Comparison of ENCODE assay signal across 15 cellular contexts in genomic region chr22:50684986-50685385, GRCh38. TPM values are rescaled to one million over a fixed set of nuclear protein-coding genes. Genes with fewer than 3 reads are reported as not detected.
DNase-seq lines count a peak whose midpoint lies in the region; ATAC-seq and TF ChIP-seq lines count a peak whose summit lies in the region.
"Had no signal": no experiment of that assay in that cellular context is flagged by ENCODE, and none has a peak within 500 bp of the region (broad histone marks: within the 10 kb centered on the region; RNA-seq: fewer than 3 reads in every experiment).

No MANE protein-coding gene starts in this region.

- H3K79me2 ChIP-seq in hepatocyte = no peaks in the 10 kb centered on the region

- H4K20me1 ChIP-seq in hepatocyte (ENCODE audit: insufficient read depth, poor library complexity, severe bottlenecking) = no peaks in the 10 kb centered on the region

- 74% methylated on average over 10 of the region's 10 CpGs for WGBS in hepatocyte (ENCODE audit: low lambda C conversion rate, missing lambda C conversion rate)

- no peaks in the 10 kb centered on the region for H3K36me3 ChIP-seq in hepatocyte (replicated peaks; ENCODE audit: insufficient read depth, low read depth)
- H3K36me3 ChIP-seq in upper lobe of right lung = no peaks in the 10 kb centered on the region
- H3K36me3 ChIP-seq: sigmoid colon, SJSA1 had no signal

- TF ChIP-seq CTCF in hepatocyte (IDR thresholded peaks at IDR 0.05; ENCODE audit: poor library complexity) (no peak), upper lobe of right lung (IDR thresholded peaks at IDR 0.05) (no peak)

- H3K4me1 ChIP-seq in hepatocyte (ENCODE audit: insufficient read depth) (no peaks in the 10 kb centered on the region), upper lobe of right lung (peaks cover 5% of the 10 kb centered on the region)
- H3K4me1 ChIP-seq: A549, sigmoid colon, SJSA1 had no signal

- ATAC-seq in upper lobe of right lung (no peak), HG03280 (IDR thresholded peaks at IDR 0.05; ENCODE audit: unreplicated experiment) (no peak)

- no peak overlapping the region for H2AFZ ChIP-seq in hepatocyte

- H3K27ac ChIP-seq in hepatocyte = no peak overlapping the region
- no peak overlapping the region for H3K27ac ChIP-seq in upper lobe of right lung
- H3K27ac ChIP-seq: A549, sigmoid colon, SJSA1 had no signal

- DNase-seq in activated CD8-positive, alpha-beta memory T cell treated with anti-CD3 and anti-CD28 coated beads for 24 hours = peak; percentile 28
- no peak for DNase-seq in activated CD8-positive, alpha-beta memory T cell treated with anti-CD3 and anti-CD28 coated beads, Interleukin-2, amount 50 U/mL, for 4 hours
- DNase-seq in brain pericyte (ENCODE audit: low read depth, low spot score) (peak; percentile 84), hepatocyte (ENCODE audit: low spot score) (peak; percentile 39), upper lobe of right lung (no peak), activated gamma-delta T cell (lab: John Stamatoyannopoulos, UW) (no peak), erythroblast (lab: John Stamatoyannopoulos, UW) (no peak)
- DNase-seq: activated naive CD4-positive, alpha-beta T cell treated with anti-CD3 and anti-CD28 coated beads, Interleukin-2, amount 10 ng/mL, durations not matched to agents 7 days and 5 days; CD4-positive, alpha-beta memory T cell; NK-92 treated with Interleukin-12 subunit alpha and Interleukin-12 subunit beta, amount 100 ng/mL, for 24 hours; sigmoid colon; stimulated activated CD4-positive, alpha-beta T cell treated with anti-CD3 and anti-CD28 coated beads, Interleukin-4, amount 100 ng/mL, for 4 hours had no signal

- TF ChIP-seq POLR2A in erythroblast (IDR thresholded peaks at IDR 0.05; ENCODE audit: low read length) = no peak

- intact Hi-C loops in upper lobe of right lung (cut with DNase I) = no loop called here

- no peak overlapping the region for H3K4me2 ChIP-seq in hepatocyte
- H3K4me2 ChIP-seq: A549 had no signal

- H3K4me3 ChIP-seq in hepatocyte (no peak overlapping the region), upper lobe of right lung (peak overlapping the region; percentile 5)
- H3K4me3 ChIP-seq: A549, sigmoid colon, SJSA1 had no signal

- H3K27me3 ChIP-seq in hepatocyte (no peaks in the 10 kb centered on the region), upper lobe of right lung (no peaks in the 10 kb centered on the region)

- H3K9me3 ChIP-seq in hepatocyte (ENCODE audit: low read depth) (no peaks in the 10 kb centered on the region), upper lobe of right lung (no peaks in the 10 kb centered on the region)
- H3K9me3 ChIP-seq: A549, sigmoid colon had no signal

- H3K9me2 ChIP-seq in hepatocyte (replicated peaks; ENCODE audit: insufficient read depth) = no peaks in the 10 kb centered on the region

RNA-seq across cellular contexts. Expression of gene SHANK3, which starts 12.4 kb away (rescaled TPM):
- total RNA-seq in hepatocyte (2.4 and 2.9 TPM in 2 replicates), upper lobe of right lung (59.9 TPM)
- 1.9 and 2.6 TPM in 2 replicates for polyA plus RNA-seq in hepatocyte
- total RNA-seq: CD4-positive, alpha-beta memory T cell had no signal
- polyA plus RNA-seq: CD4-positive, alpha-beta memory T cell had no signal

RNA-seq across cellular contexts. Expression of gene ACR, which starts 53.0 kb away (rescaled TPM):
- not detected in 2 replicates for total RNA-seq in hepatocyte
- not detected in 2 replicates for polyA plus RNA-seq in hepatocyte
- total RNA-seq in upper lobe of right lung = 4.5 TPM
- total RNA-seq: CD4-positive, alpha-beta memory T cell; SJSA1 had no signal
- polyA plus RNA-seq: A549; CD4-positive, alpha-beta memory T cell had no signal

RNA-seq across cellular contexts. Expression of gene ARSA, which starts 57.0 kb away (rescaled TPM):
- 26.2 and 31.3 TPM in 2 replicates for total RNA-seq in hepatocyte
- 20.6 and 29.2 TPM in 2 replicates for polyA plus RNA-seq in hepatocyte
- 46.4 TPM for total RNA-seq in upper lobe of right lung

Comparison
In these comparisons a context has a peak if more than half of its experiments do, and no peak if none do; other contexts are left out.
1. DNase-seq: peak in activated CD8-positive, alpha-beta memory T cell treated with anti-CD3 and anti-CD28 coated beads for 24 hours (single experiment), brain pericyte (single experiment) and hepatocyte (single experiment); none in activated CD8-positive, alpha-beta memory T cell treated with anti-CD3 and anti-CD28 coated beads, Interleukin-2, amount 50 U/mL, for 4 hours (single experiment), upper lobe of right lung (single experiment), activated gamma-delta T cell (single experiment) and erythroblast (0 of 2).
2. RNA of gene SHANK3, which starts 12.4 kb away (total RNA-seq): 59.9 TPM in upper lobe of right lung (single experiment); 2.4 to 2.9 TPM in hepatocyte; every median in the first group is over 10 times any median in the second.